Comparison of ENCODE assay signal across 21 cellular contexts in the genomic region with DNA sequence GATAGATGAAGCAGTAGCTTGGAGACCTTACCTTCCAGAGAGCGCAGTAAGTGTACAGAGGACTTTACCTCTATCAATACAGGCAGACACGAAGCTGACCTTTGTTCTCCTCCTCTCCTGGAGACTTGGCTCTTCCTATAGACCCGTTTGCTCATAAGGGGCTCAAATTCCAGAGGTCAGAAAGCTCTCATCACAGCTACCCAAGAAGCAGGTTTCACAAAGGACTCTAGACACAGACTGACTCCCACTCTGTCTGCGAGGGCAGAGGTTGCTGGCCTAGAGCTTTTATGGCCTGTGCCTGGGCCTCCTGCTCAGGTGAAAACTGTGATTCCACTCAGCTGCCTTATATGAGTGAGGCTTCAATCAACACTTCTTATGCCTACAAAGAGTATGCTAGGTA. TPM values are rescaled to one million over a fixed set of nuclear protein-coding genes. Genes with fewer than 3 reads are reported as not detected.
A peak's percentile ranks its signal among the peaks of the same experiment; 100 is the strongest.
DNase-seq lines count a peak whose midpoint lies in the region; ATAC-seq, FAIRE-seq and TF ChIP-seq lines count a peak whose summit lies in the region.
"Had no signal": no experiment of that assay in that cellular context is flagged by ENCODE, and none has a peak within 500 bp of the region (broad histone marks: within the 10 kb centered on the region; RNA-seq: fewer than 3 reads in every experiment).

No MANE protein-coding gene starts in this region.

- POLR2A ChIA-PET in K562 (lab: Yijun Ruan, JAX) = interaction anchor here (0.7 to 1.2 kb wide), 5 partner anchors 10 to 116 kb away, joined by 3 to 5 read pairs (median 4); no protein-coding TSS in a partner anchor

- no peaks in the 10 kb centered on the region for H3K79me2 ChIP-seq in K562 (ENCODE audit: control insufficient read depth, insufficient read depth, low read length)

- H3K4me1 Mint-ChIP-seq in activated naive CD4-positive, alpha-beta T cell treated with anti-CD3 and anti-CD28 coated beads, Interleukin-2, amount 50 U/mL, for 24 hours = peaks cover 25% of the 10 kb centered on the region

- no TSS peak for BruUV-seq in K562 (replicated peaks; lab: Mats Ljungman, UMichigan)

- 20% methylated on average over 4 of the region's 4 CpGs for WGBS in K562 (ENCODE audit: insufficient coverage, low coverage, missing lambda C conversion rate)

- H3K9me3 ChIP-seq in K562 (replicated peaks; ENCODE audit: control insufficient read depth, insufficient read depth, low read depth, low read length) = no peaks in the 10 kb centered on the region
- H3K9me3 ChIP-seq: BLaER1 had no signal

- in situ Hi-C loops in K562 (cut with MboI) = loop anchor here (10.0 kb wide), 1 partner anchor 1892 kb away; no protein-coding TSS in a partner anchor

- peaks cover 0 to 8% of the 10 kb centered on the region in 2 experiments; a peak in 2 of 5 replicates for H3K4me1 ChIP-seq in K562 (replicated peaks in 1 of 2; ENCODE audit: control insufficient read depth in 2 of 2, insufficient read depth in 2 of 2, low read length in 2 of 2)

- H3K4me2 ChIP-seq in K562 (ENCODE audit: insufficient read depth, low read length) = no peak overlapping the region
- H3K4me2 ChIP-seq: BLaER1 had no signal

- peaks cover 17% of the 10 kb centered on the region for H3K27me3 Mint-ChIP-seq in activated naive CD4-positive, alpha-beta T cell treated with anti-CD3 and anti-CD28 coated beads, Interleukin-2, amount 50 U/mL, for 24 hours

- H3K36me3 ChIP-seq in K562 (ENCODE audit: control insufficient read depth, insufficient read depth, low read length) = no peaks in the 10 kb centered on the region
- H3K36me3 ChIP-seq: BLaER1 had no signal

- H3K27ac ChIP-seq in K562 (ENCODE audit: extremely low read depth, low read depth, low read length) = no peak overlapping the region
- H3K27ac ChIP-seq: BLaER1 had no signal

- no peaks in the 10 kb centered on the region for H3K36me3 Mint-ChIP-seq in activated naive CD4-positive, alpha-beta T cell treated with anti-CD3 and anti-CD28 coated beads, Interleukin-2, amount 50 U/mL, for 24 hours
- H3K36me3 Mint-ChIP-seq: CD14-positive monocyte had no signal

- H3K9ac ChIP-seq in K562 (ENCODE audit: insufficient read depth in 1 of 2, low read depth in 2 of 2, low read length in 2 of 2) = no peak overlapping the region
- H3K9ac ChIP-seq: BLaER1 had no signal

- H3K4me3 ChIP-seq in K562 = no peak overlapping the region
- H3K4me3 ChIP-seq: BLaER1 had no signal

- TF ChIP-seq POLR2A in K562 (conservative IDR thresholded peaks at IDR 0.05) = no peak

- H3K27ac Mint-ChIP-seq in activated naive CD4-positive, alpha-beta T cell treated with anti-CD3 and anti-CD28 coated beads, Interleukin-2, amount 50 U/mL, for 24 hours = peak overlapping the region; percentile 71
- H3K27ac Mint-ChIP-seq: CD14-positive monocyte, HFFc6 had no signal

- intact Hi-C loops in K562 (cut with micrococcal nuclease) = no loop called here

- FAIRE-seq in K562 (lab: Jason Lieb, UNC) = no peak
- FAIRE-seq: HTR-8/SVneo had no signal

- H3K27me3 ChIP-seq in K562 (ENCODE audit: control insufficient read depth in 2 of 2, insufficient read depth in 2 of 2, low read length in 2 of 2) = no peaks in the 10 kb centered on the region; a peak in 1 of 5 replicates
- H3K27me3 ChIP-seq: BLaER1 had no signal

- H3K4me3 Mint-ChIP-seq in activated naive CD4-positive, alpha-beta T cell treated with anti-CD3 and anti-CD28 coated beads, Interleukin-2, amount 50 U/mL, for 24 hours = no peak overlapping the region
- H3K4me3 Mint-ChIP-seq: CD14-positive monocyte; CD4-positive, alpha-beta memory T cell; HFFc6 had no signal

- peak overlapping the region; percentile 21; the same call in 1 of the 2 replicates for H2AFZ ChIP-seq in K562 (ENCODE audit: low read depth, low read length)

- H3K9me3 Mint-ChIP-seq in activated naive CD4-positive, alpha-beta T cell treated with anti-CD3 and anti-CD28 coated beads, Interleukin-2, amount 50 U/mL, for 24 hours = no peaks in the 10 kb centered on the region
- H3K9me3 Mint-ChIP-seq: CD4-positive, alpha-beta memory T cell; HFFc6 had no signal

- TF ChIP-seq CTCF in K562 (IDR thresholded peaks at IDR 0.05 in 2 of 3, conservative IDR thresholded peaks at IDR 0.05 in 1 of 3; ENCODE audit: insufficient read depth in 2 of 3, low read depth in 1 of 3, low read length in 3 of 3) = no peak

- no peaks in the 10 kb centered on the region for H4K20me1 ChIP-seq in K562 (replicated peaks; ENCODE audit: control insufficient read depth, insufficient read depth, low read length)
- H4K20me1 ChIP-seq: BLaER1 had no signal

- H3K9me1 ChIP-seq in K562 (ENCODE audit: control insufficient read depth, insufficient read depth, low read length) = no peaks in the 10 kb centered on the region

- CTCF ChIA-PET in K562 (lab: Yijun Ruan, JAX; ENCODE audit: low intra/inter-chr PET ratio) = no interaction called here

- TF ChIP-seq RAD21 in K562 (CRISPR knock-in tag; conservative IDR thresholded peaks at IDR 0.05 in 1 of 2, IDR thresholded peaks at IDR 0.05 in 1 of 2) = no peak

- TF ChIP-seq EP300 in K562 (IDR thresholded peaks at IDR 0.05; ENCODE audit: low read length) = no peak

- ATAC-seq in K562 (no peak), HG03439 (IDR thresholded peaks at IDR 0.05; ENCODE audit: unreplicated experiment) (no peak)
- ATAC-seq: HCT116 had no signal

- no peak for DNase-seq in activated naive CD4-positive, alpha-beta T cell (lab: John Stamatoyannopoulos, UW)
- DNase-seq in K562 (ENCODE audit: extremely low read depth in 1 of 4, low spot score in 3 of 4) (no peak), left kidney (ENCODE audit: low read depth, low spot score) (peak; percentile 55), NCI-H510A (lab: John Stamatoyannopoulos, UW) (no peak), NCI-H345 treated with DMSO at 0.1 percent for 48 hours (lab: John Stamatoyannopoulos, UW; ENCODE audit: unreplicated experiment) (no peak)
- DNase-seq: 8988T; Calu3; CD4-positive, alpha-beta memory T cell; DMS79 treated with DMSO at 0.1 percent for 48 hours; GF-D8; GOT3; H7; HFFc6 had no signal

TF ChIP-seq in K562, 482 proteins besides CTCF, POLR2A, EP300 and RAD21 (continues in another document):
- no peak for TF ChIP-seq ZNF146 (CRISPR knock-in tag; IDR thresholded peaks at IDR 0.05; ENCODE audit: unreplicated experiment)
- TF ChIP-seq XRCC4 (IDR thresholded peaks at IDR 0.05; ENCODE audit: extremely low read depth, insufficient read depth, insufficient read length) = no peak
- TF ChIP-seq RBM15 (IDR thresholded peaks at IDR 0.05; ENCODE audit: insufficient read depth, low read length) = no peak
- TF ChIP-seq ZNF431 (CRISPR knock-in tag; IDR thresholded peaks at IDR 0.05) = no peak
- TF ChIP-seq ZSCAN32 (CRISPR knock-in tag; IDR thresholded peaks at IDR 0.05) = no peak
- TF ChIP-seq MXI1 (IDR thresholded peaks at IDR 0.05; ENCODE audit: low read depth, low read length) = no peak
- no peak for TF ChIP-seq SAP30 (IDR thresholded peaks at IDR 0.05; ENCODE audit: borderline replicate concordance, insufficient read depth, low read depth, low read length, poor library complexity, severe bottlenecking)
- TF ChIP-seq DIDO1 (tag; IDR thresholded peaks at IDR 0.05; ENCODE audit: low read depth) = no peak
- TF ChIP-seq LARP7 (IDR thresholded peaks at IDR 0.05) = no peak
- TF ChIP-seq PHB (CRISPR knock-in tag; IDR thresholded peaks at IDR 0.05) = no peak
- no peak for TF ChIP-seq E2F5 (CRISPR knock-in tag; IDR thresholded peaks at IDR 0.05)
- no peak for TF ChIP-seq SP2 (IDR thresholded peaks at IDR 0.05; ENCODE audit: extremely low read depth, low read depth, low read length, poor library complexity, severe bottlenecking)
- TF ChIP-seq, protein P1, sequence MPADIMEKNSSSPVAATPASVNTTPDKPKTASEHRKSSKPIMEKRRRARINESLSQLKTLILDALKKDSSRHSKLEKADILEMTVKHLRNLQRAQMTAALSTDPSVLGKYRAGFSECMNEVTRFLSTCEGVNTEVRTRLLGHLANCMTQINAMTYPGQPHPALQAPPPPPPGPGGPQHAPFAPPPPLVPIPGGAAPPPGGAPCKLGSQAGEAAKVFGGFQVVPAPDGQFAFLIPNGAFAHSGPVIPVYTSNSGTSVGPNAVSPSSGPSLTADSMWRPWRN (IDR thresholded peaks at IDR 0.05; ENCODE audit: low read depth) = no peak
- no peak for TF ChIP-seq SREBF2 (CRISPR knock-in tag; IDR thresholded peaks at IDR 0.05)
- no peak for TF ChIP-seq FOXA3 (CRISPR knock-in tag; conservative IDR thresholded peaks at IDR 0.05 in 1 of 2, IDR thresholded peaks at IDR 0.05 in 1 of 2)
- no peak for TF ChIP-seq ZNF445 (CRISPR knock-in tag; IDR thresholded peaks at IDR 0.05; ENCODE audit: low read depth)
- no peak for TF ChIP-seq SRSF7 (optimal IDR thresholded peaks at IDR 0.05; ENCODE audit: low read depth, low read length)
- no peak for TF ChIP-seq HDAC1 (IDR thresholded peaks at IDR 0.05)
- TF ChIP-seq HEY1 (CRISPR knock-in tag; IDR thresholded peaks at IDR 0.05; ENCODE audit: borderline replicate concordance) = no peak

RNA-seq across cellular contexts. Expression of gene TOPAZ1, which starts 35.4 kb away (rescaled TPM):
- total RNA-seq in K562 (2011; cell fraction: chromatin; rRNA removed; ENCODE audit: low replicate concordance) = not detected in 2 replicates
- not detected in 2 replicates for total RNA-seq in K562 (2011; cell fraction: nucleolus; rRNA removed)
- not detected in 2 replicates for total RNA-seq in K562 (2011; cell fraction: nucleoplasm; rRNA removed)
- total RNA-seq in K562 (2014; rRNA removed) (not detected in 2 replicates), K562 (2014; rRNA removed; fragmentation: Illumina TruSeq; extraction: Trizol) (not detected in 2 replicates), K562 (2015; rRNA removed; fragmentation: Illumina TruSeq; extraction: Trizol) (not detected in 2 replicates), K562 (2021) (not detected in 2 replicates)
- polyA plus RNA-seq in K562 (2011; rRNA removed) (not detected in 2 replicates), K562 (2014; fragmentation: Illumina TruSeq; extraction: Trizol) (not detected in 2 replicates), K562 (2014; fragmentation: Nextera tagmentation; extraction: Ambion mirVana) (under 1 TPM in 1 of 2 experiments, not detected in 1; 0.01 TPM), K562 (2014; rRNA removed) (not detected in 2 replicates)
- not detected in 2 replicates for polyA plus RNA-seq in K562 (2011; cell fraction: cytosol; rRNA removed)
- not detected in 2 replicates for polyA plus RNA-seq in K562 (2011; cell fraction: nucleus; rRNA removed)
- polyA plus RNA-seq in K562 (2012) = not detected in 2 replicates
- polyA minus RNA-seq in K562 (2011; rRNA and poly(A)+ RNA removed) = not detected in 2 replicates
- polyA minus RNA-seq in K562 (2011; cell fraction: cytosol; rRNA and poly(A)+ RNA removed) = not detected in 2 replicates
- polyA minus RNA-seq in K562 (2011; cell fraction: nucleus; rRNA and poly(A)+ RNA removed) = not detected in 2 replicates
- total RNA-seq: A673; Calu3; CD4-positive, alpha-beta memory T cell; H7; HFFc6 had no signal
- polyA plus RNA-seq: AG04450; CD14-positive monocyte; CD4-positive, alpha-beta memory T cell had no signal
